Comparison of ENCODE assay signal across 29 cellular contexts in the genomic region with DNA sequence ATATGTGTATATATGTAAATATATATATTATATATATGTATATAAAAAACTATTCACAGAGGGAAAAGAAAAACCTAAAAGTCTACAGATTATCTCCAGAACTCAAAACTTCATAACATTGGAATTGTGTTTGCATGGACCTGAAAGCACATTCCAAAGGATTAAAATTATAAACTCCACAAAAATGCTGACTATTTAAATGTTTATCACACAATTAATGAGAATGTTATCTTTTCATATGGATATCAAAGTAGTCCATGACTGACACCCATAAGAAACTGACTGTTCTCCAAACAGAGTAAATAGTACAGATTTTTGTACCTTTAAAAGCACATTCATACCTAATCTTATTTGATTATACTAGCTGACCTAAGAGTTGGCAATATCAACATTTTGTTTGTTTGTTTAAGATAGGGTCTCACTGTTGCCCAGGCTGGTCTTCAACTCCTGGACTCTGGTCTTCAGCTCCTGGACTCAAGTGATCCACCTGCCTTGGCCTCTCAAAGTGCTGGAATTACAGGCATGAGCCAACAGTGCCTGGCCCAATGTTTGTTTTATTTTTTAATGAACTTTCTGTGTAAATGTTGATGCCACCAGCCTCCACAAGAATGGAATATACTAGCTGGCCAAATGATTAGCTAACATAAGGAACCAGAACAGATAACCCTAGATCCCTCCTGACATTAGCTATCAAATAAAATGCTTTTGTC.
"Had no signal": no experiment of that assay in that cellular context is flagged by ENCODE, and none has a peak within 500 bp of the region (broad histone marks: within the 10 kb centered on the region; RNA-seq: fewer than 3 reads in every experiment).

No MANE protein-coding gene starts in this region.

- H3K4me1 Mint-ChIP-seq: central memory CD8-positive, alpha-beta T cell had no signal

- H3K9me3 Mint-ChIP-seq: activated naive CD4-positive, alpha-beta T cell treated with anti-CD3 and anti-CD28 coated beads, Interleukin-2, amount 50 U/mL, for 72 hours; central memory CD8-positive, alpha-beta T cell; immature natural killer cell; T-helper 2 cell treated with Interferon-gamma antibody and Interleukin-4, amounts not matched to agents 5 μg/mL and 100 μg/mL, for 36 hours had no signal

- H3K4me3 ChIP-seq: colonic mucosa, gastrocnemius medialis, lung, psoas muscle, right atrium auricular region, suprapubic skin, tibial artery had no signal

- H3K27ac Mint-ChIP-seq: activated CD4-positive, alpha-beta T cell treated with anti-CD3 and anti-CD28 coated beads for 36 hours; activated CD8-positive, alpha-beta memory T cell treated with anti-CD3 and anti-CD28 coated beads, Interleukin-2, amount 10 ng/mL, durations not matched to agents 7 days and 5 days; activated CD8-positive, alpha-beta T cell treated with anti-CD3 and anti-CD28 coated beads, Interleukin-2, amount 10 ng/mL, durations not matched to agents 7 days and 5 days; activated naive CD4-positive, alpha-beta T cell treated with anti-CD3 and anti-CD28 coated beads, Interleukin-2, amount 50 U/mL, for 72 hours; immature natural killer cell; mesothelial cell of epicardium; naive B cell; nephron progenitor cell; stimulated activated naive B cell treated with anti-CD40 and anti-IgM and Interleukin-4, amounts not matched to agents 10 μg/mL and 1 μg/mL and 100 μg/mL, for 72 hours; T-helper 2 cell treated with Interferon-gamma antibody and Interleukin-4, amounts not matched to agents 5 μg/mL and 100 μg/mL, for 36 hours had no signal

- H3K27me3 ChIP-seq: colonic mucosa, gastrocnemius medialis, neutrophil, right atrium auricular region, suprapubic skin, tibial artery had no signal

- DNase-seq: activated CD4-positive, alpha-beta T cell treated with anti-CD3 and anti-CD28 coated beads for 36 hours; activated CD4-positive, CD25-positive, alpha-beta regulatory T cell; activated CD8-positive, alpha-beta memory T cell treated with anti-CD3 and anti-CD28 coated beads, Interleukin-2, amount 10 ng/mL, durations not matched to agents 7 days and 5 days; activated CD8-positive, alpha-beta T cell treated with anti-CD3 and anti-CD28 coated beads, Interleukin-2, amount 10 ng/mL, durations not matched to agents 7 days and 5 days; activated naive CD4-positive, alpha-beta T cell; activated T-cell treated with anti-CD3 and anti-CD28 coated beads, Interleukin-2, amount 50 U/mL, for 48 hours; colonic mucosa; effector CD8-positive, alpha-beta T cell; gastrocnemius medialis; hypothalamus; immature natural killer cell; kidney; left colon; naive B cell; nephron progenitor cell; psoas muscle; stimulated activated CD4-positive, alpha-beta T cell treated with anti-CD3 and anti-CD28 coated beads, Interleukin-15, amount 100 ng/mL, for 24 hours; stimulated activated CD4-positive, alpha-beta T cell treated with anti-CD3 and anti-CD28 coated beads, Interleukin-2, amount 100 ng/mL, for 24 hours; stimulated activated naive B cell treated with anti-CD40 and anti-IgM and Interleukin-4, amounts not matched to agents 10 μg/mL and 1 μg/mL and 100 μg/mL, for 72 hours; T-helper 1 cell; tibial artery had no signal

- H3K27ac ChIP-seq: colonic mucosa, gastrocnemius medialis, neutrophil, psoas muscle, right atrium auricular region, suprapubic skin, tibial artery had no signal

- H3K9me3 ChIP-seq: colonic mucosa, gastrocnemius medialis, neutrophil, psoas muscle, right atrium auricular region, suprapubic skin, tibial artery had no signal

- H3K4me1 ChIP-seq: colonic mucosa, gastrocnemius medialis, psoas muscle, right atrium auricular region, suprapubic skin, tibial artery had no signal

- H3K36me3 ChIP-seq: colonic mucosa, gastrocnemius medialis, neutrophil, suprapubic skin, tibial artery had no signal

- ATAC-seq: activated CD4-positive, alpha-beta T cell treated with anti-CD3 and anti-CD28 coated beads for 36 hours; activated CD8-positive, alpha-beta memory T cell treated with anti-CD3 and anti-CD28 coated beads, Interleukin-2, amount 10 ng/mL, durations not matched to agents 7 days and 5 days; activated CD8-positive, alpha-beta T cell treated with anti-CD3 and anti-CD28 coated beads, Interleukin-2, amount 10 ng/mL, durations not matched to agents 7 days and 5 days; activated naive CD4-positive, alpha-beta T cell treated with anti-CD3 and anti-CD28 coated beads, Interleukin-2, amount 50 U/mL, for 72 hours; gastrocnemius medialis; left colon; psoas muscle; stimulated activated naive B cell treated with anti-CD40 and anti-IgM and Interleukin-4, amounts not matched to agents 10 μg/mL and 1 μg/mL and 100 μg/mL, for 72 hours had no signal

- H3K4me3 Mint-ChIP-seq: activated CD4-positive, alpha-beta T cell treated with anti-CD3 and anti-CD28 coated beads for 36 hours; activated CD8-positive, alpha-beta memory T cell treated with anti-CD3 and anti-CD28 coated beads, Interleukin-2, amount 10 ng/mL, durations not matched to agents 7 days and 5 days; activated CD8-positive, alpha-beta T cell treated with anti-CD3 and anti-CD28 coated beads, Interleukin-2, amount 10 ng/mL, durations not matched to agents 7 days and 5 days; central memory CD8-positive, alpha-beta T cell; immature natural killer cell; mesothelial cell of epicardium; naive B cell; nephron progenitor cell; stimulated activated naive B cell treated with anti-CD40 and anti-IgM and Interleukin-4, amounts not matched to agents 10 μg/mL and 1 μg/mL and 100 μg/mL, for 72 hours; T-helper 2 cell treated with Interferon-gamma antibody and Interleukin-4, amounts not matched to agents 5 μg/mL and 100 μg/mL, for 36 hours had no signal

- H3K27me3 Mint-ChIP-seq: activated CD4-positive, alpha-beta T cell treated with anti-CD3 and anti-CD28 coated beads for 36 hours; activated CD8-positive, alpha-beta memory T cell treated with anti-CD3 and anti-CD28 coated beads, Interleukin-2, amount 10 ng/mL, durations not matched to agents 7 days and 5 days; central memory CD8-positive, alpha-beta T cell; naive B cell; stimulated activated naive B cell treated with anti-CD40 and anti-IgM and Interleukin-4, amounts not matched to agents 10 μg/mL and 1 μg/mL and 100 μg/mL, for 72 hours had no signal
